Comparison of ENCODE assay signal across 22 cellular contexts in genomic region chr15:101087172-101087769, GRCh38.
"Had no signal": no experiment of that assay in that cellular context is flagged by ENCODE, and none has a peak within 500 bp of the region (broad histone marks: within the 10 kb centered on the region; RNA-seq: fewer than 3 reads in every experiment).

No MANE protein-coding gene starts in this region.

- ATAC-seq: effector memory CD8-positive, alpha-beta T cell; esophagus mucosa; left lung; naive thymus-derived CD4-positive, alpha-beta T cell; psoas muscle had no signal

- H3K9me3 Mint-ChIP-seq: activated CD4-positive, alpha-beta memory T cell treated with anti-CD3 and anti-CD28 coated beads, Interleukin-2, amount 10 ng/mL, durations not matched to agents 7 days and 5 days; activated CD4-positive, alpha-beta T cell treated with anti-CD3 and anti-CD28 coated beads, Interleukin-2, amount 10 ng/mL, durations not matched to agents 24 days and 14 days; activated naive CD4-positive, alpha-beta T cell treated with anti-CD3 and anti-CD28 coated beads, Interleukin-2, amount 10 ng/mL, durations not matched to agents 7 days and 5 days; effector memory CD8-positive, alpha-beta T cell; immature natural killer cell; naive thymus-derived CD4-positive, alpha-beta T cell; T-helper 2 cell treated with Interferon-gamma antibody and Interleukin-4, amounts not matched to agents 5 μg/mL and 100 μg/mL, for 36 hours; type B pancreatic cell had no signal

- H3K4me3 Mint-ChIP-seq: activated CD4-positive, alpha-beta memory T cell treated with anti-CD3 and anti-CD28 coated beads, Interleukin-2, amount 10 ng/mL, durations not matched to agents 7 days and 5 days; activated CD4-positive, alpha-beta T cell treated with anti-CD3 and anti-CD28 coated beads, Interleukin-2, amount 10 ng/mL, durations not matched to agents 24 days and 14 days; activated naive CD4-positive, alpha-beta T cell treated with anti-CD3 and anti-CD28 coated beads, Interleukin-2, amount 10 ng/mL, durations not matched to agents 7 days and 5 days; effector memory CD8-positive, alpha-beta T cell; immature natural killer cell; naive thymus-derived CD4-positive, alpha-beta T cell; T-helper 2 cell treated with Interferon-gamma antibody and Interleukin-4, amounts not matched to agents 5 μg/mL and 100 μg/mL, for 36 hours; type B pancreatic cell had no signal

- H3K4me1 Mint-ChIP-seq: immature natural killer cell had no signal

- FAIRE-seq: bronchial epithelial cell, endothelial cell of umbilical vein, frontal cortex had no signal

- H3K27ac Mint-ChIP-seq: activated CD4-positive, alpha-beta memory T cell treated with anti-CD3 and anti-CD28 coated beads, Interleukin-2, amount 10 ng/mL, durations not matched to agents 7 days and 5 days; activated CD4-positive, alpha-beta T cell treated with anti-CD3 and anti-CD28 coated beads, Interleukin-2, amount 10 ng/mL, durations not matched to agents 24 days and 14 days; activated naive CD4-positive, alpha-beta T cell treated with anti-CD3 and anti-CD28 coated beads, Interleukin-2, amount 10 ng/mL, durations not matched to agents 7 days and 5 days; effector memory CD8-positive, alpha-beta T cell; immature natural killer cell; T-helper 2 cell treated with Interferon-gamma antibody and Interleukin-4, amounts not matched to agents 5 μg/mL and 100 μg/mL, for 36 hours; type B pancreatic cell had no signal

- H3K36me3 Mint-ChIP-seq: activated naive CD4-positive, alpha-beta T cell treated with anti-CD3 and anti-CD28 coated beads, Interleukin-2, amount 10 ng/mL, durations not matched to agents 7 days and 5 days; immature natural killer cell; naive thymus-derived CD4-positive, alpha-beta T cell; type B pancreatic cell had no signal

- DNase-seq: activated CD4-positive, alpha-beta memory T cell treated with anti-CD3 and anti-CD28 coated beads, Interleukin-2, amount 10 ng/mL, durations not matched to agents 7 days and 5 days; activated CD4-positive, alpha-beta T cell treated with anti-CD3 and anti-CD28 coated beads, Interleukin-2, amount 10 ng/mL, durations not matched to agents 24 days and 14 days; activated effector memory CD4-positive, alpha-beta T cell treated with anti-CD3 and anti-CD28 coated beads, Interleukin-2, amount 50 U/mL, for 16 hours; activated naive CD4-positive, alpha-beta T cell treated with anti-CD3 and anti-CD28 coated beads, Interleukin-2, amount 10 ng/mL, durations not matched to agents 7 days and 5 days; amygdala; colonic mucosa; dorsolateral prefrontal cortex; effector memory CD8-positive, alpha-beta T cell; glutamatergic neuron; immature natural killer cell; kidney glomerular epithelial cell; left lung; naive thymus-derived CD4-positive, alpha-beta T cell; psoas muscle; stimulated activated CD4-positive, alpha-beta T cell treated with anti-CD3 and anti-CD28 coated beads, Interleukin-2, amount 100 ng/mL, for 24 hours; stimulated activated naive CD4-positive, alpha-beta T cell had no signal
